ENCODE assay signal across 8 cellular contexts in genomic region chr2:62293490-62294212, GRCh38.
A peak's percentile ranks its signal among the peaks of the same experiment; 100 is the strongest.
DNase-seq lines count a peak whose midpoint lies in the region; ATAC-seq, FAIRE-seq and TF ChIP-seq lines count a peak whose summit lies in the region.

No MANE protein-coding gene starts in this region.

- H3K27ac ChIP-seq in kidney (ENCODE audit: low read depth in 2 of 2, low read length in 2 of 2) (peak overlapping the region; percentile 88 to 92), suprapubic skin (peak overlapping the region; percentile 67)

- H3K9me3 ChIP-seq in kidney (ENCODE audit: control insufficient read depth in 1 of 2, low read length in 2 of 2) (no peaks in the 10 kb centered on the region), suprapubic skin (no peaks in the 10 kb centered on the region)

- intact Hi-C loops in kidney (cut with DNase I): no loop called here

- ATAC-seq in GM19023 (IDR thresholded peaks at IDR 0.05; ENCODE audit: unreplicated experiment): peak; percentile 66

- H3K4me1 ChIP-seq in kidney (ENCODE audit: control insufficient read depth in 1 of 2, insufficient read depth in 1 of 2, low read depth in 1 of 2, low read length in 2 of 2) (peaks cover 18 to 30% of the 10 kb centered on the region in 2 donors), suprapubic skin (peaks cover 29% of the 10 kb centered on the region)

- TF ChIP-seq POLR2A in suprapubic skin (IDR thresholded peaks at IDR 0.05): no peak

- H3K4me3 ChIP-seq in kidney (ENCODE audit: low read length in 2 of 2) (peak overlapping the region; percentile 9 to 37), suprapubic skin (peak overlapping the region; percentile 23)

- no peaks in the 10 kb centered on the region for H3K27me3 ChIP-seq in suprapubic skin

- H3K36me3 ChIP-seq in kidney (ENCODE audit: control insufficient read depth in 1 of 2, insufficient read depth in 2 of 2, low read length in 2 of 2) (no peaks in the 10 kb centered on the region), suprapubic skin (no peaks in the 10 kb centered on the region)

- WGBS in suprapubic skin: 44% methylated on average over 16 of the region's 18 CpGs

- no peak for TF ChIP-seq EP300 in suprapubic skin (IDR thresholded peaks at IDR 0.05)

- peak overlapping the region in 1 of 2 donors; percentile 69 for H3K9ac ChIP-seq in kidney (ENCODE audit: low read length in 2 of 2)

- TF ChIP-seq CTCF in kidney (IDR thresholded peaks at IDR 0.05; ENCODE audit: borderline replicate concordance, extremely low read depth, insufficient read depth) (no peak), suprapubic skin (IDR thresholded peaks at IDR 0.05) (no peak)

- no peak for FAIRE-seq in kidney (lab: Jason Lieb, UNC)

- DNase-seq in HUDEP-2 (lab: John Stamatoyannopoulos, UW; ENCODE audit: unreplicated experiment in 76 of 76) (peak in 58 of 76 experiments; percentile 7 to 78 (median 45)), amniotic epithelial cell (ENCODE audit: low read depth) (peak; percentile 49), kidney (peak; percentile 96), suprapubic skin (ENCODE audit: low spot score in 2 of 2) (peak in 1 of 2 donors; percentile 72)
- no peak for DNase-seq in activated CD4-positive, alpha-beta T cell treated with anti-CD3 and anti-CD28 coated beads for 48 hours
- no peak for DNase-seq in activated CD4-positive, alpha-beta T cell treated with anti-CD3 and anti-CD28 coated beads, Interleukin-2, amount 50 U/mL, for 4 hours
- DNase-seq in activated CD4-positive, CD25-positive, alpha-beta regulatory T cell (lab: John Stamatoyannopoulos, UW): no peak

Comparison
In these comparisons a context has a peak if more than half of its experiments do, and no peak if none do; other contexts are left out.
1. DNase-seq: peak in HUDEP-2 (58 of 76), amniotic epithelial cell (single experiment) and kidney (single experiment); none in activated CD4-positive, alpha-beta T cell treated with anti-CD3 and anti-CD28 coated beads for 48 hours (single experiment), activated CD4-positive, alpha-beta T cell treated with anti-CD3 and anti-CD28 coated beads, Interleukin-2, amount 50 U/mL, for 4 hours (0 of 2) and activated CD4-positive, CD25-positive, alpha-beta regulatory T cell (0 of 4).